Comparison of ENCODE assay signal across 2 cellular contexts in the genomic region with DNA sequence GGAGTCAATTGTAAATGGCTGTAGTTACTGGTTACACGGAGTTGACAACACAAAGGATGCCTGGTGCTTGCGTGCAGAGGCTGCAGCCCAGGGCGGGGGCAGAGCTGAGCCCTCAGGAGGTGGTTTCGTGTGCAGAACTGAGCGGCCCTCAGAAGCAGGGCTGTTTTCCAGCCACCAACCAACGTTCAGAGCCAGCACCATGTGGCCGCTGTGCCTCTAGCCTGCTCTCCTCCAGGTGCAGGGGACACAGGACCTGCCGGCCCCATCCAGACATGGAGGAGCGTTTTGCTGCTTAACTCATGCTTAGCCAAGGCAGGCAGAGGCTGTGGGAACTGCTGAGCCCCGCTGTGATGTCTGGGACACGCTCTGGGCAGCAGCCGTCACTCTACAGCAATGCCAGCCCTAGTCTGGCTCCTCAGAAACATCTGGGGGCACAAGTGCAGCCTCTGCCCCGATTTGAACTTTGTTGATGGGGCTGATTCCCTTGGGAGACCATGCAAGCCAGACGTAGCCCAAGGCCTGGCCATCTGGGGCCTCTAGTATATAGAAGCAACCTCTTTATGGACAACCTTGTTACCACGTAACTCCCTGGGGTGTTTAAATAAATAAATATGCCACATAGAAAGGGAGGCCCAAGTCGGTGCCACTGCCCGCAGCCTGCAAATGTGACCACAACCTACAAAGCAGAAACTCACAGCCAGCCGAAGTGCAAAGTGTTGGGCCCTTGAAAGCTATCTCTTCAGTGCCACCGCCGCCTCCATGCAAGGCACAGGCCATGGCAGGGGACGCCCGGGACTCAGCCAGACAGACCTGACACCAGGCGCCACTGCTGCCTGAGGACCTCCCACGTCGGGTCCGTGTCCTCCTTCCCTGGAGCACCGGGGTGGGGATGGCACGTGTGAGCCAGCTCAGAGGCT.
TF ChIP-seq lines count a peak whose summit lies in the region.

No MANE protein-coding gene starts in this region.

TF ChIP-seq in GM23338, 12 proteins besides CTCF, POLR2A, EP300 and RAD21:
- TF ChIP-seq, protein P1, sequence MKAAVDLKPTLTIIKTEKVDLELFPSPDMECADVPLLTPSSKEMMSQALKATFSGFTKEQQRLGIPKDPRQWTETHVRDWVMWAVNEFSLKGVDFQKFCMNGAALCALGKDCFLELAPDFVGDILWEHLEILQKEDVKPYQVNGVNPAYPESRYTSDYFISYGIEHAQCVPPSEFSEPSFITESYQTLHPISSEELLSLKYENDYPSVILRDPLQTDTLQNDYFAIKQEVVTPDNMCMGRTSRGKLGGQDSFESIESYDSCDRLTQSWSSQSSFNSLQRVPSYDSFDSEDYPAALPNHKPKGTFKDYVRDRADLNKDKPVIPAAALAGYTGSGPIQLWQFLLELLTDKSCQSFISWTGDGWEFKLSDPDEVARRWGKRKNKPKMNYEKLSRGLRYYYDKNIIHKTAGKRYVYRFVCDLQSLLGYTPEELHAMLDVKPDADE (IDR thresholded peaks at IDR 0.05): no peak

TF ChIP-seq in H1, 55 proteins besides CTCF, POLR2A, EP300 and RAD21:
- TF ChIP-seq, protein P2, sequence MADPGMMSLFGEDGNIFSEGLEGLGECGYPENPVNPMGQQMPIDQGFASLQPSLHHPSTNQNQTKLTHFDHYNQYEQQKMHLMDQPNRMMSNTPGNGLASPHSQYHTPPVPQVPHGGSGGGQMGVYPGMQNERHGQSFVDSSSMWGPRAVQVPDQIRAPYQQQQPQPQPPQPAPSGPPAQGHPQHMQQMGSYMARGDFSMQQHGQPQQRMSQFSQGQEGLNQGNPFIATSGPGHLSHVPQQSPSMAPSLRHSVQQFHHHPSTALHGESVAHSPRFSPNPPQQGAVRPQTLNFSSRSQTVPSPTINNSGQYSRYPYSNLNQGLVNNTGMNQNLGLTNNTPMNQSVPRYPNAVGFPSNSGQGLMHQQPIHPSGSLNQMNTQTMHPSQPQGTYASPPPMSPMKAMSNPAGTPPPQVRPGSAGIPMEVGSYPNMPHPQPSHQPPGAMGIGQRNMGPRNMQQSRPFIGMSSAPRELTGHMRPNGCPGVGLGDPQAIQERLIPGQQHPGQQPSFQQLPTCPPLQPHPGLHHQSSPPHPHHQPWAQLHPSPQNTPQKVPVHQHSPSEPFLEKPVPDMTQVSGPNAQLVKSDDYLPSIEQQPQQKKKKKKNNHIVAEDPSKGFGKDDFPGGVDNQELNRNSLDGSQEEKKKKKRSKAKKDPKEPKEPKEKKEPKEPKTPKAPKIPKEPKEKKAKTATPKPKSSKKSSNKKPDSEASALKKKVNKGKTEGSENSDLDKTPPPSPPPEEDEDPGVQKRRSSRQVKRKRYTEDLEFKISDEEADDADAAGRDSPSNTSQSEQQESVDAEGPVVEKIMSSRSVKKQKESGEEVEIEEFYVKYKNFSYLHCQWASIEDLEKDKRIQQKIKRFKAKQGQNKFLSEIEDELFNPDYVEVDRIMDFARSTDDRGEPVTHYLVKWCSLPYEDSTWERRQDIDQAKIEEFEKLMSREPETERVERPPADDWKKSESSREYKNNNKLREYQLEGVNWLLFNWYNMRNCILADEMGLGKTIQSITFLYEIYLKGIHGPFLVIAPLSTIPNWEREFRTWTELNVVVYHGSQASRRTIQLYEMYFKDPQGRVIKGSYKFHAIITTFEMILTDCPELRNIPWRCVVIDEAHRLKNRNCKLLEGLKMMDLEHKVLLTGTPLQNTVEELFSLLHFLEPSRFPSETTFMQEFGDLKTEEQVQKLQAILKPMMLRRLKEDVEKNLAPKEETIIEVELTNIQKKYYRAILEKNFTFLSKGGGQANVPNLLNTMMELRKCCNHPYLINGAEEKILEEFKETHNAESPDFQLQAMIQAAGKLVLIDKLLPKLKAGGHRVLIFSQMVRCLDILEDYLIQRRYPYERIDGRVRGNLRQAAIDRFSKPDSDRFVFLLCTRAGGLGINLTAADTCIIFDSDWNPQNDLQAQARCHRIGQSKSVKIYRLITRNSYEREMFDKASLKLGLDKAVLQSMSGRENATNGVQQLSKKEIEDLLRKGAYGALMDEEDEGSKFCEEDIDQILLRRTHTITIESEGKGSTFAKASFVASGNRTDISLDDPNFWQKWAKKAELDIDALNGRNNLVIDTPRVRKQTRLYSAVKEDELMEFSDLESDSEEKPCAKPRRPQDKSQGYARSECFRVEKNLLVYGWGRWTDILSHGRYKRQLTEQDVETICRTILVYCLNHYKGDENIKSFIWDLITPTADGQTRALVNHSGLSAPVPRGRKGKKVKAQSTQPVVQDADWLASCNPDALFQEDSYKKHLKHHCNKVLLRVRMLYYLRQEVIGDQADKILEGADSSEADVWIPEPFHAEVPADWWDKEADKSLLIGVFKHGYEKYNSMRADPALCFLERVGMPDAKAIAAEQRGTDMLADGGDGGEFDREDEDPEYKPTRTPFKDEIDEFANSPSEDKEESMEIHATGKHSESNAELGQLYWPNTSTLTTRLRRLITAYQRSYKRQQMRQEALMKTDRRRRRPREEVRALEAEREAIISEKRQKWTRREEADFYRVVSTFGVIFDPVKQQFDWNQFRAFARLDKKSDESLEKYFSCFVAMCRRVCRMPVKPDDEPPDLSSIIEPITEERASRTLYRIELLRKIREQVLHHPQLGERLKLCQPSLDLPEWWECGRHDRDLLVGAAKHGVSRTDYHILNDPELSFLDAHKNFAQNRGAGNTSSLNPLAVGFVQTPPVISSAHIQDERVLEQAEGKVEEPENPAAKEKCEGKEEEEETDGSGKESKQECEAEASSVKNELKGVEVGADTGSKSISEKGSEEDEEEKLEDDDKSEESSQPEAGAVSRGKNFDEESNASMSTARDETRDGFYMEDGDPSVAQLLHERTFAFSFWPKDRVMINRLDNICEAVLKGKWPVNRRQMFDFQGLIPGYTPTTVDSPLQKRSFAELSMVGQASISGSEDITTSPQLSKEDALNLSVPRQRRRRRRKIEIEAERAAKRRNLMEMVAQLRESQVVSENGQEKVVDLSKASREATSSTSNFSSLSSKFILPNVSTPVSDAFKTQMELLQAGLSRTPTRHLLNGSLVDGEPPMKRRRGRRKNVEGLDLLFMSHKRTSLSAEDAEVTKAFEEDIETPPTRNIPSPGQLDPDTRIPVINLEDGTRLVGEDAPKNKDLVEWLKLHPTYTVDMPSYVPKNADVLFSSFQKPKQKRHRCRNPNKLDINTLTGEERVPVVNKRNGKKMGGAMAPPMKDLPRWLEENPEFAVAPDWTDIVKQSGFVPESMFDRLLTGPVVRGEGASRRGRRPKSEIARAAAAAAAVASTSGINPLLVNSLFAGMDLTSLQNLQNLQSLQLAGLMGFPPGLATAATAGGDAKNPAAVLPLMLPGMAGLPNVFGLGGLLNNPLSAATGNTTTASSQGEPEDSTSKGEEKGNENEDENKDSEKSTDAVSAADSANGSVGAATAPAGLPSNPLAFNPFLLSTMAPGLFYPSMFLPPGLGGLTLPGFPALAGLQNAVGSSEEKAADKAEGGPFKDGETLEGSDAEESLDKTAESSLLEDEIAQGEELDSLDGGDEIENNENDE (IDR thresholded peaks at IDR 0.05; ENCODE audit: insufficient replicate concordance, low read length): no peak
- TF ChIP-seq, protein P3, sequence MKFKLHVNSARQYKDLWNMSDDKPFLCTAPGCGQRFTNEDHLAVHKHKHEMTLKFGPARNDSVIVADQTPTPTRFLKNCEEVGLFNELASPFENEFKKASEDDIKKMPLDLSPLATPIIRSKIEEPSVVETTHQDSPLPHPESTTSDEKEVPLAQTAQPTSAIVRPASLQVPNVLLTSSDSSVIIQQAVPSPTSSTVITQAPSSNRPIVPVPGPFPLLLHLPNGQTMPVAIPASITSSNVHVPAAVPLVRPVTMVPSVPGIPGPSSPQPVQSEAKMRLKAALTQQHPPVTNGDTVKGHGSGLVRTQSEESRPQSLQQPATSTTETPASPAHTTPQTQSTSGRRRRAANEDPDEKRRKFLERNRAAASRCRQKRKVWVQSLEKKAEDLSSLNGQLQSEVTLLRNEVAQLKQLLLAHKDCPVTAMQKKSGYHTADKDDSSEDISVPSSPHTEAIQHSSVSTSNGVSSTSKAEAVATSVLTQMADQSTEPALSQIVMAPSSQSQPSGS (IDR thresholded peaks at IDR 0.05; ENCODE audit: low read length): no peak
- TF ChIP-seq PHF8 (conservative IDR thresholded peaks at IDR 0.05; ENCODE audit: low read depth, low read length) (no peak), SP4 (IDR thresholded peaks at IDR 0.05; ENCODE audit: low read length) (no peak), SIX5 (IDR thresholded peaks at IDR 0.05; ENCODE audit: low read depth, low read length) (no peak), CBX5 (IDR thresholded peaks at IDR 0.05; ENCODE audit: low read depth, low read length) (no peak), JUND (IDR thresholded peaks at IDR 0.05; ENCODE audit: low read length) (no peak), TAF1 (IDR thresholded peaks at IDR 0.05; ENCODE audit: low read depth, low read length) (no peak), SUZ12 (IDR thresholded peaks at IDR 0.05; ENCODE audit: low read length) (no peak), SP1 (IDR thresholded peaks at IDR 0.05; ENCODE audit: low read depth, low read length) (no peak), BRCA1 (IDR thresholded peaks at IDR 0.05; ENCODE audit: low read depth, low read length) (no peak), SRF (IDR thresholded peaks at IDR 0.05; ENCODE audit: low read depth, low read length) (no peak), YY1 (IDR thresholded peaks at IDR 0.05; ENCODE audit: low read depth, low read length) (no peak), BCL11A (IDR thresholded peaks at IDR 0.05; ENCODE audit: low read depth in 2 of 2, low read length in 2 of 2) (no peak), HDAC6 (IDR thresholded peaks at IDR 0.05; ENCODE audit: low read depth, low read length) (no peak), TCF12 (IDR thresholded peaks at IDR 0.05; ENCODE audit: low read depth, low read length) (no peak)
- TF ChIP-seq, protein P4, sequence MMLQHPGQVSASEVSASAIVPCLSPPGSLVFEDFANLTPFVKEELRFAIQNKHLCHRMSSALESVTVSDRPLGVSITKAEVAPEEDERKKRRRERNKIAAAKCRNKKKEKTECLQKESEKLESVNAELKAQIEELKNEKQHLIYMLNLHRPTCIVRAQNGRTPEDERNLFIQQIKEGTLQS (IDR thresholded peaks at IDR 0.05; ENCODE audit: insufficient read depth, low read depth, low read length): no peak
